In genomic region chr12:89472508-89472907, GRCh38 we compare ENCODE assay signal across 13 cellular contexts. TPM values are rescaled to one million over a fixed set of nuclear protein-coding genes. Genes with fewer than 3 reads are reported as not detected.
DNase-seq lines count a peak whose midpoint lies in the region; ATAC-seq and TF ChIP-seq lines count a peak whose summit lies in the region.
"Had no signal": no experiment of that assay in that cellular context is flagged by ENCODE, and none has a peak within 500 bp of the region (broad histone marks: within the 10 kb centered on the region; RNA-seq: fewer than 3 reads in every experiment).

No MANE protein-coding gene starts in this region.

- BruUV-seq in PC-3 (replicated peaks; lab: Mats Ljungman, UMichigan), result no TSS peak

- H3K36me3 Mint-ChIP-seq in nephron progenitor cell (ENCODE audit: low read depth), result no peaks in the 10 kb centered on the region

- H3K4me1 ChIP-seq in PC-3 (ENCODE audit: insufficient read depth, low read length), result peaks cover 69% of the 10 kb centered on the region
- peaks cover 0 to 23% (median 3%) of the 10 kb centered on the region in 4 donors for H3K4me1 ChIP-seq in transverse colon
- H3K4me1 ChIP-seq: sigmoid colon had no signal

- peak overlapping the region; percentile 19; the same call in 1 of the 2 replicates for H3K4me2 ChIP-seq in PC-3 (ENCODE audit: low read length)

- 70 to 82% methylated on average over 2 of the region's 2 CpGs for WGBS in transverse colon (ENCODE audit: low coverage in 1 of 2), 2 donors

- TF ChIP-seq CTCF in PC-3 (conservative IDR thresholded peaks at IDR 0.05; ENCODE audit: low read depth, low read length), result no peak
- TF ChIP-seq CTCF in cardiac fibroblast (IDR thresholded peaks at IDR 0.05; ENCODE audit: low read depth, low read length), result no peak
- no peak for TF ChIP-seq CTCF in nephron progenitor cell (IDR thresholded peaks at IDR 0.05)
- no peak for TF ChIP-seq CTCF in transverse colon (IDR thresholded peaks at IDR 0.05)

- no peaks in the 10 kb centered on the region for H3K9me2 ChIP-seq in PC-3 (replicated peaks; ENCODE audit: low read length)

- no peak for TF ChIP-seq EP300 in transverse colon (IDR thresholded peaks at IDR 0.05; ENCODE audit: low read depth)

- no peaks in the 10 kb centered on the region for H3K9me3 ChIP-seq in PC-3 (ENCODE audit: low read length)
- no peaks in the 10 kb centered on the region for H3K9me3 ChIP-seq in transverse colon
- H3K9me3 ChIP-seq: sigmoid colon had no signal

- TF ChIP-seq POLR2A in transverse colon (IDR thresholded peaks at IDR 0.05), result no peak

- DNase-seq in EL (peak; percentile 63), PC-3 (peak; percentile 37), cardiac fibroblast (ENCODE audit: low read depth in 2 of 2) (peak; percentile 27 to 77), nephron progenitor cell (no peak), left ventricle myocardium superior (no peak), transverse colon (no peak), COR-L47 (lab: John Stamatoyannopoulos, UW) (no peak), NCI-H748 treated with DMSO at 0.1 percent for 48 hours (lab: John Stamatoyannopoulos, UW) (no peak)
- DNase-seq: activated CD4-positive, alpha-beta T cell treated with anti-CD3 and anti-CD28 coated beads for 4 hours; activated naive CD4-positive, alpha-beta T cell treated with anti-CD3 and anti-CD28 coated beads for 36 hours; NCI-H2081 treated with DMSO at 0.1 percent for 48 hours; sigmoid colon had no signal

- H2AFZ ChIP-seq in PC-3 (ENCODE audit: low read length), result no peak overlapping the region

- no peak overlapping the region for H3K4me3 ChIP-seq in PC-3 (ENCODE audit: low read length)
- H3K4me3 ChIP-seq in cardiac fibroblast (replicated peaks in 1 of 2; ENCODE audit: low read depth in 2 of 2, low read length in 2 of 2), result no peak overlapping the region
- no peak overlapping the region for H3K4me3 ChIP-seq in transverse colon
- H3K4me3 ChIP-seq: coronary artery, sigmoid colon had no signal

- intact Hi-C loops in PC-3 (cut with micrococcal nuclease), result no loop called here
- intact Hi-C loops in left ventricle myocardium superior (cut with micrococcal nuclease), result loop anchor here (5.0 kb wide), 1 partner anchor 60 kb away; no protein-coding TSS in a partner anchor
- intact Hi-C loops in transverse colon (cut with DNase I; ENCODE audit: low total_unique reads), result loop anchor here (5.0 kb wide), 1 partner anchor 55 kb away; the partner anchor contains the start of gene POC1B

- in situ Hi-C loops in transverse colon (cut with MboI; ENCODE audit: low pct_ligation_motif_present in 1 of 4, low pct_unique_long_range_greater_than_20kb in 1 of 4, low sequenced_read_pairs in 3 of 4), result loop anchor here in 3 of 4 donors (5.0 to 25.0 kb wide), 3 partner anchors 52 to 460 kb away; partner anchors contain the start of genes POC1B (in 2 of the 3) and GALNT4 (in 1 of the 3)

- H3K79me2 ChIP-seq in PC-3 (ENCODE audit: low read length), result no peaks in the 10 kb centered on the region

- POLR2A ChIA-PET in PC-3 (lab: Charles Lee; ENCODE audit: unreplicated experiment), result interaction anchor here (0.6 kb wide), 1 partner anchor 55 kb away, joined by 3 read pairs; no protein-coding TSS in a partner anchor

- peaks cover 9% of the 10 kb centered on the region for H3F3A ChIP-seq in PC-3 (ENCODE audit: low read length, unreplicated experiment)

- H3K4me3 Mint-ChIP-seq in nephron progenitor cell, result no peak overlapping the region
- H3K4me3 Mint-ChIP-seq: activated naive CD4-positive, alpha-beta T cell treated with anti-CD3 and anti-CD28 coated beads for 36 hours had no signal

- no peaks in the 10 kb centered on the region for H4K20me1 ChIP-seq in PC-3 (ENCODE audit: low read length)

- H3K27me3 ChIP-seq in PC-3 (ENCODE audit: low read length), result no peaks in the 10 kb centered on the region
- H3K27me3 ChIP-seq in transverse colon, result no peaks in the 10 kb centered on the region
- H3K27me3 ChIP-seq: sigmoid colon had no signal

- no peak overlapping the region for H3K9ac ChIP-seq in PC-3 (ENCODE audit: low read length)

- H3K36me3 ChIP-seq in PC-3 (ENCODE audit: low read depth, low read length) (no peaks in the 10 kb centered on the region), transverse colon (no peaks in the 10 kb centered on the region)
- H3K36me3 ChIP-seq: sigmoid colon had no signal

- peak overlapping the region; percentile 70 for H3K27ac Mint-ChIP-seq in nephron progenitor cell
- H3K27ac Mint-ChIP-seq: activated naive CD4-positive, alpha-beta T cell treated with anti-CD3 and anti-CD28 coated beads for 36 hours had no signal

- peaks cover 4% of the 10 kb centered on the region for H3K27me3 Mint-ChIP-seq in nephron progenitor cell (ENCODE audit: low read depth, poor library complexity)

- H3K4me1 Mint-ChIP-seq in nephron progenitor cell, result peaks cover 10% of the 10 kb centered on the region

- H3K27ac ChIP-seq in PC-3 (ENCODE audit: low read length) (peak overlapping the region; percentile 21; the same call in 1 of the 2 replicates), transverse colon (no peak overlapping the region)
- H3K27ac ChIP-seq: coronary artery, sigmoid colon had no signal

- H3K9me3 Mint-ChIP-seq in nephron progenitor cell, result no peaks in the 10 kb centered on the region
- H3K9me3 Mint-ChIP-seq: activated naive CD4-positive, alpha-beta T cell treated with anti-CD3 and anti-CD28 coated beads for 36 hours had no signal

- ATAC-seq in PC-3 (no peak), left ventricle myocardium superior (no peak)

- CTCF ChIA-PET in PC-3 (lab: Charles Lee), result no interaction called here

RNA-seq across cellular contexts. Expression of gene GALNT4, which starts 52.1 kb away (rescaled TPM):
- total RNA-seq in PC-3 (2014; rRNA removed) (6.8 and 8.1 TPM in 2 replicates), left ventricle myocardium superior (1.8 TPM), transverse colon (10 to 100 TPM; 11.5 to 37.2 (median 26.1) TPM)

RNA-seq across cellular contexts. Expression of gene POC1B, which starts 53.3 kb away (rescaled TPM):
- 21.5 and 25.0 TPM in 2 replicates for total RNA-seq in PC-3 (2014; rRNA removed)
- 6.4 TPM for total RNA-seq in left ventricle myocardium superior
- 10 to 100 TPM in 3 of 4 donors, 1 to 10 TPM in 1; 7.8 to 68.5 (median 33.8) TPM for total RNA-seq in transverse colon

Comparison
In these comparisons a context has a peak if more than half of its experiments do, and no peak if none do; other contexts are left out.
1. DNase-seq: peak in EL (single experiment), PC-3 (single experiment) and cardiac fibroblast (2 of 2); none in nephron progenitor cell (single experiment), left ventricle myocardium superior (single experiment), transverse colon (single experiment), COR-L47 (single experiment) and NCI-H748 treated with DMSO at 0.1 percent for 48 hours (single experiment).